1 cellular context compared by ENCODE assay signal in the genomic region with DNA sequence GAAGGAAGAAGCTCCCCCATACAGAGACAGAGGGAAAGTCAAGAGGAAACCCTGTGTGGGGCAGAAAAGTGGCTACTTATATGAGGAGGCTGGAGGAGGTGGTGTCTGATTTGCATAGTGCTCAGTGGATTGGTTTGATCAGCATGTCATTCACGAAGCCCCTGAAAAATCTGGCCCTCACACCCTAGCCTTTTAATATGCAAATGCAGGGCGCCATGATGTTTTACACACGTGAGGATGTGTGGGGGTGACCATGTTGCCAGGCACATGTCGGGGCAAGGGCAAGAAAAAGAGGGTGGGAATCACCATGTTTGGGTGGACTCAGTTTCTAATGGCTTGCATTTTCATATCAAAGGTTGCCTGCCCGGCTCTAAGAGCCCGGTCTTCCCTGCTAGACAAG.
TF ChIP-seq lines count a peak whose summit lies in the region.

No MANE protein-coding gene starts in this region.

TF ChIP-seq in WTC11, 78 proteins besides CTCF, POLR2A, EP300 and RAD21 (continued from another document):
- TF ChIP-seq, protein P1, sequence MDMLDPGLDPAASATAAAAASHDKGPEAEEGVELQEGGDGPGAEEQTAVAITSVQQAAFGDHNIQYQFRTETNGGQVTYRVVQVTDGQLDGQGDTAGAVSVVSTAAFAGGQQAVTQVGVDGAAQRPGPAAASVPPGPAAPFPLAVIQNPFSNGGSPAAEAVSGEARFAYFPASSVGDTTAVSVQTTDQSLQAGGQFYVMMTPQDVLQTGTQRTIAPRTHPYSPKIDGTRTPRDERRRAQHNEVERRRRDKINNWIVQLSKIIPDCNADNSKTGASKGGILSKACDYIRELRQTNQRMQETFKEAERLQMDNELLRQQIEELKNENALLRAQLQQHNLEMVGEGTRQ (CRISPR knock-in tag; IDR thresholded peaks at IDR 0.05): peak; percentile 68
- no peak for TF ChIP-seq SMAD4 (CRISPR knock-in tag; IDR thresholded peaks at IDR 0.05)
- no peak for TF ChIP-seq TEAD4 (CRISPR knock-in tag; IDR thresholded peaks at IDR 0.05)
- no peak for TF ChIP-seq FOXP1 (CRISPR knock-in tag; IDR thresholded peaks at IDR 0.05; ENCODE audit: borderline replicate concordance)
TF ChIP-seq in WTC11: peak in this region for 2.
